In genomic region chr11:47152953-47153950, GRCh38 we compare ENCODE assay signal across 8 cellular contexts. TPM values are rescaled to one million over a fixed set of nuclear protein-coding genes. Genes with fewer than 3 reads are reported as not detected.
A peak's percentile ranks its signal among the peaks of the same experiment; 100 is the strongest.
DNase-seq lines count a peak whose midpoint lies in the region; ATAC-seq, FAIRE-seq and TF ChIP-seq lines count a peak whose summit lies in the region.

No MANE protein-coding gene starts in this region.

- H4K20me1 ChIP-seq in Karpas-422 (ENCODE audit: insufficient read depth, low read depth, low read length): no peaks in the 10 kb centered on the region

- H3K36me3 ChIP-seq in Karpas-422 (ENCODE audit: insufficient read depth, low read length) (no peaks in the 10 kb centered on the region), gastroesophageal sphincter (peaks cover 0 to 33% of the 10 kb centered on the region in 2 donors)

- peak overlapping the region; percentile 51; the same call in 1 of the 2 replicates for H3K4me3 ChIP-seq in Karpas-422 (ENCODE audit: low read length)
- H3K4me3 ChIP-seq in gastroesophageal sphincter: no peak overlapping the region

- ATAC-seq in gastroesophageal sphincter (peak; percentile 83), omental fat pad (ENCODE audit: low FRiP score) (peak; percentile 83), HG03469 (IDR thresholded peaks at IDR 0.05; ENCODE audit: unreplicated experiment) (no peak)

- TF ChIP-seq CTCF in GM12801 (IDR thresholded peaks at IDR 0.05; ENCODE audit: extremely low read depth, insufficient read length) (peak; percentile 90), gastroesophageal sphincter (IDR thresholded peaks at IDR 0.05) (peak; percentile 90 to 95 (median 94)), omental fat pad (IDR thresholded peaks at IDR 0.05) (peak in 1 of 3 donors; percentile 80)

- H3K9me2 ChIP-seq in Karpas-422 (replicated peaks; ENCODE audit: insufficient read depth, low read length): no peaks in the 10 kb centered on the region

- peaks cover 29% of the 10 kb centered on the region for H3K4me1 Mint-ChIP-seq in activated naive CD4-positive, alpha-beta T cell treated with anti-CD3 and anti-CD28 coated beads for 36 hours (ENCODE audit: low read depth)

- no peaks in the 10 kb centered on the region for H3K27me3 Mint-ChIP-seq in activated naive CD4-positive, alpha-beta T cell treated with anti-CD3 and anti-CD28 coated beads for 36 hours (ENCODE audit: low read depth)

- 22 to 62% methylated on average over 3 to 7 of the region's 11 CpGs for WGBS in gastroesophageal sphincter (ENCODE audit: low coverage in 1 of 2), 2 donors

- no peaks in the 10 kb centered on the region for H3K79me2 ChIP-seq in Karpas-422 (ENCODE audit: low read length)

- no peaks in the 10 kb centered on the region for H3K9me3 ChIP-seq in Karpas-422 (ENCODE audit: low read length)
- no peaks in the 10 kb centered on the region for H3K9me3 ChIP-seq in gastroesophageal sphincter

- H3K4me2 ChIP-seq in Karpas-422 (ENCODE audit: low read depth, low read length, poor library complexity, severe bottlenecking): peak overlapping the region; percentile 57

- intact Hi-C loops in activated naive CD4-positive, alpha-beta T cell treated with anti-CD3 and anti-CD28 coated beads for 36 hours (cut with micrococcal nuclease): loop anchor here (1.0 kb wide), 2 partner anchors 233 to 264 kb away; no protein-coding TSS in a partner anchor

- CTCF ChIA-PET in activated naive CD4-positive, alpha-beta T cell treated with anti-CD3 and anti-CD28 coated beads for 36 hours (lab: Charles Lee): interaction anchor here (0.6 to 3.5 kb wide), 55 partner anchors 9 to 452 kb away, joined by 3 to 38 read pairs (median 4); partner anchors contain the start of genes ARFGAP2, LRP4 and ZNF408

- no peak for TF ChIP-seq EP300 in gastroesophageal sphincter (IDR thresholded peaks at IDR 0.05)

- H3K9me3 Mint-ChIP-seq in activated naive CD4-positive, alpha-beta T cell treated with anti-CD3 and anti-CD28 coated beads for 36 hours: no peaks in the 10 kb centered on the region

- no peak overlapping the region for H3K4me3 Mint-ChIP-seq in activated naive CD4-positive, alpha-beta T cell treated with anti-CD3 and anti-CD28 coated beads for 36 hours

- H3K4me1 ChIP-seq in Karpas-422 (ENCODE audit: low read length): peaks cover 55% of the 10 kb centered on the region
- peaks cover 0 to 34% (median 21%) of the 10 kb centered on the region in 3 donors for H3K4me1 ChIP-seq in gastroesophageal sphincter

- H2AFZ ChIP-seq in Karpas-422 (ENCODE audit: low read length): 0 out of 2 replicates have a peak overlapping the region, but pooled peaks have one; percentile 34

- H3K27me3 ChIP-seq in Karpas-422 (ENCODE audit: low read length) (no peaks in the 10 kb centered on the region), gastroesophageal sphincter (no peaks in the 10 kb centered on the region)

- H3K27ac ChIP-seq in Karpas-422 (ENCODE audit: low read length): peak overlapping the region; percentile 92
- H3K27ac ChIP-seq in gastroesophageal sphincter: no peak overlapping the region

- no peak overlapping the region for H3K27ac Mint-ChIP-seq in activated naive CD4-positive, alpha-beta T cell treated with anti-CD3 and anti-CD28 coated beads for 36 hours

- no peak for TF ChIP-seq POLR2A in gastroesophageal sphincter (IDR thresholded peaks at IDR 0.05)

- H3K9ac ChIP-seq in Karpas-422 (ENCODE audit: low read length): peak overlapping the region; percentile 67

- DNase-seq in Karpas-422 (peak; percentile 85), RCC 7860 (ENCODE audit: low spot score) (peak; percentile 42), omental fat pad (ENCODE audit: low spot score) (peak; percentile 58), urothelium cell line (ENCODE audit: low spot score) (peak; percentile 79)
- DNase-seq in activated naive CD4-positive, alpha-beta T cell treated with anti-CD3 and anti-CD28 coated beads for 36 hours: peak; percentile 72

- FAIRE-seq in RCC 7860 (lab: Jason Lieb, UNC) (peak; percentile 7), urothelium cell line (lab: Jason Lieb, UNC) (no peak)

- no peaks in the 10 kb centered on the region for H3K36me3 Mint-ChIP-seq in activated naive CD4-positive, alpha-beta T cell treated with anti-CD3 and anti-CD28 coated beads for 36 hours (ENCODE audit: low read depth)

RNA-seq across cellular contexts. Expression of gene ARFGAP2, which starts 23.4 kb away (rescaled TPM):
- total RNA-seq in Karpas-422 (2014; rRNA removed; shearing (Covaris generic); ENCODE audit: low replicate concordance): 68.6 and 139 TPM in 2 replicates
- total RNA-seq in activated naive CD4-positive, alpha-beta T cell treated with anti-CD3 and anti-CD28 coated beads for 36 hours: 10 to 100 TPM; 75.1 to 78.7 TPM
- total RNA-seq in gastroesophageal sphincter (100 to 1,000 TPM; 127 to 223 (median 198) TPM), omental fat pad (100 to 1,000 TPM in 3 of 4 donors, 10 to 100 TPM in 1; 82.3 to 179 (median 108) TPM)

RNA-seq across cellular contexts. Expression of gene PACSIN3, which starts 33.0 kb away (rescaled TPM):
- total RNA-seq in Karpas-422 (2014; rRNA removed; shearing (Covaris generic); ENCODE audit: low replicate concordance): 1.1 and 5.9 TPM in 2 replicates
- total RNA-seq in activated naive CD4-positive, alpha-beta T cell treated with anti-CD3 and anti-CD28 coated beads for 36 hours: 1 to 10 TPM; 6.5 to 7.2 TPM
- total RNA-seq in gastroesophageal sphincter: 10 to 100 TPM; 61.3 to 74.9 (median 65.3) TPM
- total RNA-seq in omental fat pad: 10 to 100 TPM; 11.2 to 47.4 (median 16.8) TPM
